ENCODE assay signal across 9 cellular contexts in genomic region chr1:156623946-156624813, GRCh38. TPM values are rescaled to one million over a fixed set of nuclear protein-coding genes. Genes with fewer than 3 reads are reported as not detected.
A peak's percentile ranks its signal among the peaks of the same experiment; 100 is the strongest.
DNase-seq lines count a peak whose midpoint lies in the region; ATAC-seq and TF ChIP-seq lines count a peak whose summit lies in the region.
"Had no signal": no experiment of that assay in that cellular context is flagged by ENCODE, and none has a peak within 500 bp of the region (broad histone marks: within the 10 kb centered on the region; RNA-seq: fewer than 3 reads in every experiment).

No MANE protein-coding gene starts in this region.

- CTCF ChIA-PET in RWPE1 (lab: Yijun Ruan, JAX) = interaction anchor here (0.6 to 2.2 kb wide), 21 partner anchors 13 to 238 kb away, joined by 3 to 8 read pairs (median 4); partner anchors contain the start of genes CRABP2, NES, NTRK1 and TTC24

- 1 to 2% methylated on average over 19 to 85 of the region's 87 CpGs for WGBS in body of pancreas, 2 donors

- in situ Hi-C loops in HAP-1 (cut with MboI; ENCODE audit: low sequenced_read_pairs) = no loop called here

- DNase-seq in AG20443 (ENCODE audit: low spot score) (peak; percentile 63), HAP-1 (ENCODE audit: low spot score in 2 of 2) (peak; percentile 54 to 84), RWPE1 (ENCODE audit: low spot score) (no peak), body of pancreas (peak in 3 of 4 donors; percentile 49 to 53 (median 49)), immature natural killer cell (peak in 1 of 3 donors; percentile 21)
- DNase-seq in stimulated activated CD4-positive, alpha-beta T cell treated with anti-CD3 and anti-CD28 coated beads, Interleukin-12 subunit alpha, Interleukin-12 subunit beta, amount 100 ng/mL, for 4 hours = peak; percentile 48

- TF ChIP-seq CTCF in RWPE1 (conservative IDR thresholded peaks at IDR 0.05; ENCODE audit: low read depth) (peak; percentile 45), body of pancreas (IDR thresholded peaks at IDR 0.05) (peak in 4 of 7 experiments; percentile 9 to 25 (median 20))

- peak overlapping the region in 4 of 5 donors; percentile 25 to 49 (median 40) for H3K4me3 Mint-ChIP-seq in immature natural killer cell

- H3K9me3 Mint-ChIP-seq in immature natural killer cell = peaks cover 0 to 2% (median 0%) of the 10 kb centered on the region in 6 donors

- POLR2A ChIA-PET in RWPE1 (lab: Yijun Ruan, JAX; ENCODE audit: low non-redundant PET) = no interaction called here

- H3K27me3 ChIP-seq in HAP-1 (ENCODE audit: low read depth) = peaks cover 26% of the 10 kb centered on the region
- peaks cover 0 to 23% of the 10 kb centered on the region in 2 donors for H3K27me3 ChIP-seq in body of pancreas

- peak overlapping the region; percentile 22 for H3K4me3 ChIP-seq in HAP-1
- H3K4me3 ChIP-seq in body of pancreas = no peak overlapping the region

- H3K27me3 Mint-ChIP-seq in immature natural killer cell (ENCODE audit: low read depth in 3 of 3) = peaks cover 12 to 34% (median 25%) of the 10 kb centered on the region in 3 donors

- H3K36me3 Mint-ChIP-seq in immature natural killer cell = no peaks in the 10 kb centered on the region

- H3K4me1 ChIP-seq in HAP-1 = no peaks in the 10 kb centered on the region; the same call in 1 of the 2 replicates
- H3K4me1 ChIP-seq in body of pancreas = peaks cover 21% of the 10 kb centered on the region

- intact Hi-C loops in body of pancreas (cut with DNase I) = loop anchor here (5.0 kb wide), 1 partner anchor 33 kb away; no protein-coding TSS in a partner anchor

- no peak overlapping the region for H3K27ac Mint-ChIP-seq in immature natural killer cell

- TF ChIP-seq POLR2A in body of pancreas (IDR thresholded peaks at IDR 0.05) = no peak

- ATAC-seq in body of pancreas = peak; percentile 48
- ATAC-seq in GM21717 (IDR thresholded peaks at IDR 0.05; ENCODE audit: unreplicated experiment) = no peak
- ATAC-seq in HG03025 (IDR thresholded peaks at IDR 0.05; ENCODE audit: low FRiP score, unreplicated experiment) = no peak

- H3K36me3 ChIP-seq in HAP-1 (replicated peaks) = no peaks in the 10 kb centered on the region
- no peaks in the 10 kb centered on the region for H3K36me3 ChIP-seq in body of pancreas (replicated peaks in 1 of 2; ENCODE audit: insufficient read depth in 1 of 2, low read depth in 2 of 2)
- H3K36me3 ChIP-seq: neutrophil had no signal

- H3K27ac ChIP-seq in RWPE1 = no peak overlapping the region
- no peak overlapping the region for H3K27ac ChIP-seq in body of pancreas
- H3K27ac ChIP-seq: neutrophil had no signal

- H3K4me1 Mint-ChIP-seq in immature natural killer cell = peaks cover 9% of the 10 kb centered on the region in 2 donors

- H3K9me3 ChIP-seq in HAP-1 (no peaks in the 10 kb centered on the region), body of pancreas (no peaks in the 10 kb centered on the region)
- H3K9me3 ChIP-seq: neutrophil had no signal

RNA-seq across cellular contexts. Expression of gene HAPLN2, which starts 5.0 kb away (rescaled TPM):
- total RNA-seq in body of pancreas = not detected
- not detected for polyA plus RNA-seq in immature natural killer cell

RNA-seq across cellular contexts. Expression of gene BCAN, which starts 17.7 kb away (rescaled TPM):
- under 1 TPM in 1 of 2 donors, not detected in 1; 0.26 TPM for total RNA-seq in body of pancreas
- polyA plus RNA-seq in immature natural killer cell = under 1 TPM in 1 of 3 donors, not detected in 2; 0.35 TPM

RNA-seq across cellular contexts. Expression of gene GPATCH4, which starts 22.9 kb away (rescaled TPM):
- total RNA-seq in body of pancreas = 1 to 10 TPM; 8.9 to 9.6 TPM
- 10 to 100 TPM in 2 of 3 donors, 1 to 10 TPM in 1; 7.7 to 42.2 (median 15.9) TPM for polyA plus RNA-seq in immature natural killer cell

RNA-seq across cellular contexts. Expression of gene NAXE, which starts 32.6 kb away (rescaled TPM):
- 10 to 100 TPM; 46.1 to 62.8 TPM for total RNA-seq in body of pancreas
- 100 to 1,000 TPM; 141 to 239 (median 202) TPM for polyA plus RNA-seq in immature natural killer cell

RNA-seq across cellular contexts. Expression of gene TTC24, which starts 44.7 kb away (rescaled TPM):
- total RNA-seq in body of pancreas = not detected
- 1 to 10 TPM in 1 of 3 donors, under 1 TPM in 2; 0.40 to 1.1 (median 0.72) TPM for polyA plus RNA-seq in immature natural killer cell
